In genomic region chr17:62030264-62030663, GRCh38 we compare ENCODE assay signal across 17 cellular contexts. TPM values are rescaled to one million over a fixed set of nuclear protein-coding genes. Genes with fewer than 3 reads are reported as not detected.
DNase-seq lines count a peak whose midpoint lies in the region; ATAC-seq and TF ChIP-seq lines count a peak whose summit lies in the region.
"Had no signal": no experiment of that assay in that cellular context is flagged by ENCODE, and none has a peak within 500 bp of the region (broad histone marks: within the 10 kb centered on the region; RNA-seq: fewer than 3 reads in every experiment).

No MANE protein-coding gene starts in this region.

- no peak for DNase-seq in left ventricle myocardium superior
- no peak for DNase-seq in left cardiac atrium
- DNase-seq in dermis blood vessel endothelial cell = peak; percentile 22
- DNase-seq in lung (ENCODE audit: low spot score) = no peak
- no peak for DNase-seq in OCI-M2 (lab: John Stamatoyannopoulos, UW; ENCODE audit: unreplicated experiment)
- DNase-seq: Calu3; CD8-positive, alpha-beta T cell; GOT3; KBM-7; NCI-H1105 treated with DMSO at 0.1 percent for 48 hours; NCI-H1694; PC-9 had no signal

- H3K36me3 ChIP-seq in lung (ENCODE audit: control insufficient read depth in 2 of 2, insufficient read depth in 2 of 2, low read length in 2 of 2) = peaks cover 30 to 40% of the 10 kb centered on the region in 2 donors

- 96 to 97% methylated on average over 6 of the region's 6 CpGs for WGBS in lung, 2 donors

- intact Hi-C loops in left ventricle myocardium superior (cut with micrococcal nuclease) = no loop called here
- intact Hi-C loops in left cardiac atrium (cut with DNase I) = no loop called here

- H3K9me3 ChIP-seq in lung (ENCODE audit: control insufficient read depth in 2 of 2, insufficient read depth in 1 of 2, low read length in 1 of 2) = no peaks in the 10 kb centered on the region
- H3K9me3 ChIP-seq: BLaER1 had no signal

- peaks cover 0 to 10% of the 10 kb centered on the region in 2 donors for H3K4me1 ChIP-seq in lung (ENCODE audit: control insufficient read depth in 2 of 2, insufficient read depth in 2 of 2, low read length in 2 of 2)
- H3K4me1 ChIP-seq: BLaER1 had no signal

- ATAC-seq in left ventricle myocardium superior (peak; percentile 23), left cardiac atrium (no peak), lung (ENCODE audit: insufficient read depth, low FRiP score) (no peak), HG03565 (IDR thresholded peaks at IDR 0.05; ENCODE audit: unreplicated experiment) (no peak), HG03196 (IDR thresholded peaks at IDR 0.05; ENCODE audit: unreplicated experiment) (no peak)
- ATAC-seq: CD8-positive, alpha-beta T cell; HCT116 had no signal

- H3K27me3 ChIP-seq in lung (ENCODE audit: control insufficient read depth, insufficient read depth) = no peaks in the 10 kb centered on the region
- H3K27me3 ChIP-seq: BLaER1 had no signal

- no peak for TF ChIP-seq CTCF in lung (IDR thresholded peaks at IDR 0.05; ENCODE audit: control extremely low read depth, extremely low read depth)

- no peak overlapping the region for H3K27ac ChIP-seq in lung (ENCODE audit: low read depth in 1 of 2, low read length in 1 of 2)
- H3K27ac ChIP-seq: BLaER1, PC-9, RWPE1 had no signal

- H3K4me3 ChIP-seq in lung = peak overlapping the region; percentile 2
- H3K4me3 ChIP-seq: BLaER1, PC-9 had no signal

RNA-seq across cellular contexts. Expression of gene MED13, which starts 34.8 kb away (rescaled TPM):
- 25.7 TPM for total RNA-seq in left ventricle myocardium superior
- 10 to 100 TPM; 24.5 to 38.4 TPM for total RNA-seq in left cardiac atrium
- 41.4 and 48.5 TPM in 2 replicates for total RNA-seq in dermis blood vessel endothelial cell
- total RNA-seq in lung = 100 to 1,000 TPM in 1 of 2 donors, 10 to 100 TPM in 1; 64.6 to 104 TPM
- 10 to 100 TPM in 1 of 2 donors, 1 to 10 TPM in 1; 7.2 to 11.7 TPM for polyA plus RNA-seq in lung
